In genomic region chr2:163008642-163009041, GRCh38 we compare ENCODE assay signal across 33 cellular contexts.
"Had no signal": no experiment of that assay in that cellular context is flagged by ENCODE, and none has a peak within 500 bp of the region (broad histone marks: within the 10 kb centered on the region; RNA-seq: fewer than 3 reads in every experiment).

No MANE protein-coding gene starts in this region.

- H3K9me3 ChIP-seq: adrenal gland, ascending aorta, body of pancreas, breast epithelium had no signal

- ATAC-seq: activated naive CD4-positive, alpha-beta T cell treated with anti-CD3 and anti-CD28 coated beads, Interleukin-2, amount 50 U/mL, for 72 hours; activated naive CD8-positive, alpha-beta T cell treated with anti-CD3 and anti-CD28 coated beads, Interleukin-2, amount 50 U/mL, for 24 hours; activated T-cell treated with anti-CD3 and anti-CD28 coated beads, Interleukin-2, amount 50 U/mL, for 4 hours; activated T-cell treated with anti-CD3 and anti-CD28 coated beads, Interleukin-2, amount 50 U/mL, for 72 hours; activated T-helper 17 cell treated with anti-CD3 and anti-CD28 coated beads, Interleukin-2, amount 50 U/mL, for 72 hours; body of pancreas had no signal

- H3K27ac ChIP-seq: adrenal gland, ascending aorta, body of pancreas, brain microvascular endothelial cell, breast epithelium, cardiac muscle cell had no signal

- DNase-seq: activated effector memory CD4-positive, alpha-beta T cell treated with anti-CD3 and anti-CD28 coated beads, Interleukin-2, amount 50 U/mL, for 16 hours; activated effector memory CD4-positive, alpha-beta T cell treated with Interleukin-2 at 50 U/mL for 16 hours; activated gamma-delta T cell; activated gamma-delta T cell treated with Interleukin-2 at 50 U/mL for 16 hours; activated naive CD4-positive, alpha-beta T cell; activated naive CD4-positive, alpha-beta T cell treated with anti-CD3 and anti-CD28 coated beads for 36 hours; activated naive CD4-positive, alpha-beta T cell treated with anti-CD3 and anti-CD28 coated beads, Interleukin-2, amount 10 ng/mL, durations not matched to agents 7 days and 5 days; activated naive CD4-positive, alpha-beta T cell treated with anti-CD3 and anti-CD28 coated beads, Interleukin-2, amount 50 U/mL, for 16 hours; activated naive CD4-positive, alpha-beta T cell treated with Interleukin-2 at 50 U/mL for 16 hours; activated naive CD8-positive, alpha-beta T cell treated with anti-CD3 and anti-CD28 coated beads for 36 hours; activated naive CD8-positive, alpha-beta T cell treated with anti-CD3 and anti-CD28 coated beads, Interleukin-2, amount 10 ng/mL, durations not matched to agents 7 days and 5 days; activated naive CD8-positive, alpha-beta T cell treated with anti-CD3 and anti-CD28 coated beads, Interleukin-2, amount 50 U/mL, for 24 hours; activated T-cell treated with anti-CD3 and anti-CD28 coated beads, Interleukin-2, amount 50 U/mL, for 24 hours; activated T-cell treated with anti-CD3 and anti-CD28 coated beads, Interleukin-2, amount 50 U/mL, for 4 hours; activated T-cell treated with anti-CD3 and anti-CD28 coated beads, Interleukin-2, amount 50 U/mL, for 48 hours; activated T-cell treated with anti-CD3 and anti-CD28 coated beads, Interleukin-2, amount 50 U/mL, for 72 hours; adrenal gland; amniotic stem cell; amygdala; anterior cingulate cortex; aorta; body of pancreas; brain microvascular endothelial cell; caudate nucleus; central memory CD4-positive, alpha-beta T cell; cerebellar nuclear complex had no signal

- FAIRE-seq: astrocyte, bronchial epithelial cell had no signal

- H3K36me3 ChIP-seq: adrenal gland, ascending aorta, brain microvascular endothelial cell, breast epithelium, cardiac muscle cell had no signal

- H3K27me3 ChIP-seq: adrenal gland, ascending aorta, body of pancreas, brain microvascular endothelial cell, breast epithelium, cardiac muscle cell had no signal

- H3K4me3 ChIP-seq: adrenal gland, ascending aorta, body of pancreas, breast epithelium, cardiac muscle cell had no signal

- H3K4me1 ChIP-seq: adrenal gland, ascending aorta, body of pancreas, breast epithelium had no signal
